1 cellular context compared by ENCODE assay signal in genomic region chr1:43979528-43980254, GRCh38.
TF ChIP-seq lines count a peak whose summit lies in the region.

No MANE protein-coding gene starts in this region.

TF ChIP-seq in K562, 482 proteins besides CTCF, POLR2A, EP300 and RAD21 (continued from another document and continues in another):
- TF ChIP-seq DEAF1 (CRISPR knock-in tag; IDR thresholded peaks at IDR 0.05), result no peak
- TF ChIP-seq KDM1A (IDR thresholded peaks at IDR 0.05), result no peak
- TF ChIP-seq HDAC2 (IDR thresholded peaks at IDR 0.05), result no peak
- TF ChIP-seq PHF21A (IDR thresholded peaks at IDR 0.05; ENCODE audit: borderline replicate concordance, low read depth), result no peak
- TF ChIP-seq TSHZ1 (CRISPR knock-in tag; IDR thresholded peaks at IDR 0.05), result no peak
- no peak for TF ChIP-seq FOXK1 (CRISPR knock-in tag; IDR thresholded peaks at IDR 0.05; ENCODE audit: borderline replicate concordance)
- no peak for TF ChIP-seq SREBF1 (IDR thresholded peaks at IDR 0.05; ENCODE audit: borderline replicate concordance, low read depth, low read length)
- no peak for TF ChIP-seq ZFP91 (CRISPR knock-in tag; IDR thresholded peaks at IDR 0.05)
- peak; percentile 23 for TF ChIP-seq DACH1 (IDR thresholded peaks at IDR 0.05; ENCODE audit: partially characterized antibody)
- peak; percentile 68 for TF ChIP-seq KDM5B (IDR thresholded peaks at IDR 0.05; ENCODE audit: insufficient replicate concordance, low read depth, low read length)
- peak; percentile 98 for TF ChIP-seq MNT (conservative IDR thresholded peaks at IDR 0.05)
- TF ChIP-seq L3MBTL2 (IDR thresholded peaks at IDR 0.05), result peak; percentile 79
- TF ChIP-seq HDAC1 (IDR thresholded peaks at IDR 0.05), result peak in 1 of 2 experiments; percentile 95; a peak in 2 of 4 replicates
- no peak for TF ChIP-seq ZEB2 (IDR thresholded peaks at IDR 0.05)
- TF ChIP-seq NRF1 (conservative IDR thresholded peaks at IDR 0.05 in 1 of 2, IDR thresholded peaks at IDR 0.05 in 1 of 2), result peak; percentile 45 to 54
- 0 out of 2 replicates have a peak, but pooled peaks have one; percentile 19 for TF ChIP-seq PHF8 (IDR thresholded peaks at IDR 0.05; ENCODE audit: borderline replicate concordance, low read length)
- no peak for TF ChIP-seq POLR2B (IDR thresholded peaks at IDR 0.05; ENCODE audit: low read depth, partially characterized antibody)
- TF ChIP-seq RBBP5 (IDR thresholded peaks at IDR 0.05; ENCODE audit: borderline replicate concordance, insufficient read depth, low read length, poor library complexity, severe bottlenecking), result peak; percentile 13
- no peak for TF ChIP-seq FOXJ2 (tag; IDR thresholded peaks at IDR 0.05)
- TF ChIP-seq GATA2 (CRISPR knock-in tag; IDR thresholded peaks at IDR 0.05), result no peak
- no peak for TF ChIP-seq NFATC3 (IDR thresholded peaks at IDR 0.05)
- peak; percentile 20; the same call in 1 of the 2 replicates for TF ChIP-seq MIER1 (IDR thresholded peaks at IDR 0.05; ENCODE audit: low read depth)
- no peak for TF ChIP-seq E2F8 (IDR thresholded peaks at IDR 0.05; ENCODE audit: low read depth, partially characterized antibody)
- peak in 1 of 2 experiments; percentile 50; a peak in 1 of 4 replicates for TF ChIP-seq FOXK2 (conservative IDR thresholded peaks at IDR 0.05 in 1 of 2, IDR thresholded peaks at IDR 0.05 in 1 of 2; ENCODE audit: low read depth in 2 of 2)
- TF ChIP-seq HNRNPLL (IDR thresholded peaks at IDR 0.05; ENCODE audit: low read depth, low read length, poor library complexity, severe bottlenecking), result no peak
- no peak for TF ChIP-seq ZC3H11A (IDR thresholded peaks at IDR 0.05; ENCODE audit: low read depth, low read length)
- TF ChIP-seq BRD4 (IDR thresholded peaks at IDR 0.05), result no peak
- no peak for TF ChIP-seq HNRNPL (IDR thresholded peaks at IDR 0.05; ENCODE audit: low read depth, low read length)
- no peak for TF ChIP-seq ZNF609 (CRISPR knock-in tag; IDR thresholded peaks at IDR 0.05; ENCODE audit: borderline replicate concordance)
- TF ChIP-seq ZNF398 (CRISPR knock-in tag; IDR thresholded peaks at IDR 0.05), result no peak
- peak; percentile 97 for TF ChIP-seq MAX (CRISPR knock-in tag; IDR thresholded peaks at IDR 0.05)
- TF ChIP-seq PCBP1 (IDR thresholded peaks at IDR 0.05; ENCODE audit: low read depth, low read length, poor library complexity, severe bottlenecking), result peak; percentile 51
- TF ChIP-seq SIN3A (IDR thresholded peaks at IDR 0.05; ENCODE audit: borderline replicate concordance in 2 of 2, control insufficient read depth in 1 of 2, low read depth in 2 of 2, low read length in 2 of 2), result peak; percentile 90
- TF ChIP-seq RFX5 (IDR thresholded peaks at IDR 0.05; ENCODE audit: low read depth, low read length), result no peak
- TF ChIP-seq HES1 (IDR thresholded peaks at IDR 0.05; ENCODE audit: low read depth), result no peak
- TF ChIP-seq ZBTB7A (IDR thresholded peaks at IDR 0.05; ENCODE audit: borderline replicate concordance, control insufficient read depth, low read depth, low read length), result peak; percentile 20; the same call in 1 of the 2 replicates
- TF ChIP-seq CBFA2T2 (conservative IDR thresholded peaks at IDR 0.05), result 0 out of 2 replicates have a peak, but pooled peaks have one; percentile 11
- TF ChIP-seq ZBTB5 (IDR thresholded peaks at IDR 0.05), result no peak
